17 cellular contexts compared by ENCODE assay signal in genomic region chr16:80592273-80592672, GRCh38. TPM values are rescaled to one million over a fixed set of nuclear protein-coding genes. Genes with fewer than 3 reads are reported as not detected.
DNase-seq lines count a peak whose midpoint lies in the region; ATAC-seq, FAIRE-seq and TF ChIP-seq lines count a peak whose summit lies in the region.
"Had no signal": no experiment of that assay in that cellular context is flagged by ENCODE, and none has a peak within 500 bp of the region (broad histone marks: within the 10 kb centered on the region; RNA-seq: fewer than 3 reads in every experiment).

No MANE protein-coding gene starts in this region.

- no peak overlapping the region for H3K4me2 ChIP-seq in HepG2 (ENCODE audit: low read depth, low read length)

- FAIRE-seq in HepG2 (lab: Jason Lieb, UNC) (no peak), HTR-8/SVneo (lab: Jason Lieb, UNC) (no peak)
- FAIRE-seq: H54 had no signal

- peaks cover 42% of the 10 kb centered on the region for H3K9me3 Mint-ChIP-seq in activated CD4-positive, alpha-beta T cell treated with anti-CD3 and anti-CD28 coated beads, Interleukin-2, amount 10 ng/mL, durations not matched to agents 7 days and 5 days
- peaks cover 60% of the 10 kb centered on the region for H3K9me3 Mint-ChIP-seq in activated T-helper 1 cell treated with anti-CD3 and anti-CD28 coated beads, Interleukin-12 subunit alpha, Interleukin-12 subunit beta, Interleukin-2, Interleukin-4 antibody, amounts not matched to agents 30 ng/mL and 10 ng/mL and 1 ng/mL, durations not matched to agents 14 hours and 24 hours and 36 hours

- H3K9me3 ChIP-seq in liver (ENCODE audit: control insufficient read depth in 4 of 4, low read length in 3 of 4) (no peaks in the 10 kb centered on the region), HepG2 (ENCODE audit: low read length) (peaks cover 8% of the 10 kb centered on the region; the same call in 1 of the 2 replicates)

- no peak overlapping the region for H2AFZ ChIP-seq in HepG2 (ENCODE audit: low read length)
- H2AFZ ChIP-seq: GM23248 had no signal

- no peak for TF ChIP-seq EP300 in HepG2 (IDR thresholded peaks at IDR 0.05; ENCODE audit: low read depth in 2 of 2, low read length in 2 of 2)
- no peak for TF ChIP-seq EP300 in HepG2 (CRISPR knock-in tag; IDR thresholded peaks at IDR 0.05; ENCODE audit: borderline replicate concordance)

- DNase-seq in activated CD4-positive, alpha-beta T cell treated with anti-CD3 and anti-CD28 coated beads, Interleukin-2, amount 10 ng/mL, durations not matched to agents 7 days and 5 days, result no peak
- no peak for DNase-seq in activated CD4-positive, alpha-beta T cell treated with anti-CD3 and anti-CD28 coated beads for 4 hours
- DNase-seq in HepG2 (ENCODE audit: low spot score) (no peak), HTR-8/SVneo (ENCODE audit: insufficient read length, low spot score) (no peak)
- no peak for DNase-seq in activated T-helper 1 cell treated with anti-CD3 and anti-CD28 coated beads, Interleukin-12 subunit alpha, Interleukin-12 subunit beta, Interleukin-2, Interleukin-4 antibody, amounts not matched to agents 30 ng/mL and 10 ng/mL and 1 ng/mL, durations not matched to agents 14 hours and 24 hours and 36 hours (ENCODE audit: low spot score)
- DNase-seq: ACHN; Calu3; CD4-positive, CD25-positive, alpha-beta regulatory T cell; DMS 273 treated with DMSO at 0.1 percent for 48 hours; GM23248 had no signal

- H4K20me1 ChIP-seq in HepG2 (ENCODE audit: insufficient read depth, low read length), result no peaks in the 10 kb centered on the region
- H4K20me1 ChIP-seq: BLaER1 treated with 17β-estradiol and CSF1 and Interleukin-3, amounts not matched to agents 10 nM and 100 nM had no signal

- H3K79me2 ChIP-seq in HepG2 (ENCODE audit: insufficient read depth, low read length), result no peaks in the 10 kb centered on the region

- H3K27ac ChIP-seq in liver (ENCODE audit: low read depth in 1 of 2, low read length in 2 of 2) (no peak overlapping the region), HepG2 (ENCODE audit: extremely low read length, insufficient read depth, low read length) (no peak overlapping the region)
- H3K27ac ChIP-seq: BLaER1 treated with 17β-estradiol and CSF1 and Interleukin-3, amounts not matched to agents 10 nM and 100 nM; GM23248; HL-60 had no signal

- TF ChIP-seq RAD21 in liver (IDR thresholded peaks at IDR 0.05) (peak in 1 of 2 donors; percentile 14), HepG2 (CRISPR knock-in tag; IDR thresholded peaks at IDR 0.05) (no peak)

- H3K27me3 ChIP-seq in liver (ENCODE audit: control insufficient read depth in 4 of 4, insufficient read depth in 4 of 4, low read length in 3 of 4), result no peaks in the 10 kb centered on the region
- no peaks in the 10 kb centered on the region; a peak in 1 of 5 replicates for H3K27me3 ChIP-seq in HepG2 (ENCODE audit: control insufficient read depth in 1 of 2, insufficient read depth in 2 of 2, low read length in 2 of 2)
- H3K27me3 ChIP-seq: BLaER1 treated with 17β-estradiol and CSF1 and Interleukin-3, amounts not matched to agents 10 nM and 100 nM had no signal

- H3K36me3 ChIP-seq in liver (ENCODE audit: control insufficient read depth in 4 of 4, insufficient read depth in 3 of 4, low read depth in 1 of 4, low read length in 3 of 4) (no peaks in the 10 kb centered on the region), HepG2 (replicated peaks in 1 of 2; ENCODE audit: control insufficient read depth in 1 of 2, insufficient read depth in 2 of 2, low read length in 2 of 2) (no peaks in the 10 kb centered on the region)

- intact Hi-C loops in HepG2 (cut with micrococcal nuclease; ENCODE audit: unreplicated experiment), result no loop called here
- intact Hi-C loops in activated T-helper 1 cell treated with anti-CD3 and anti-CD28 coated beads, Interleukin-12 subunit alpha, Interleukin-12 subunit beta, Interleukin-2, Interleukin-4 antibody, amounts not matched to agents 30 ng/mL and 10 ng/mL and 1 ng/mL, durations not matched to agents 14 hours and 24 hours and 36 hours (cut with micrococcal nuclease), result no loop called here

- H3K27me3 Mint-ChIP-seq in activated CD4-positive, alpha-beta T cell treated with anti-CD3 and anti-CD28 coated beads, Interleukin-2, amount 10 ng/mL, durations not matched to agents 7 days and 5 days, result peaks cover 24% of the 10 kb centered on the region
- no peaks in the 10 kb centered on the region for H3K27me3 Mint-ChIP-seq in activated T-helper 1 cell treated with anti-CD3 and anti-CD28 coated beads, Interleukin-12 subunit alpha, Interleukin-12 subunit beta, Interleukin-2, Interleukin-4 antibody, amounts not matched to agents 30 ng/mL and 10 ng/mL and 1 ng/mL, durations not matched to agents 14 hours and 24 hours and 36 hours (ENCODE audit: insufficient read depth)
- H3K27me3 Mint-ChIP-seq: CD4-positive, CD25-positive, alpha-beta regulatory T cell had no signal

- H3K36me3 Mint-ChIP-seq in activated CD4-positive, alpha-beta T cell treated with anti-CD3 and anti-CD28 coated beads, Interleukin-2, amount 10 ng/mL, durations not matched to agents 7 days and 5 days (ENCODE audit: low read depth), result peaks cover 49% of the 10 kb centered on the region
- H3K36me3 Mint-ChIP-seq in activated T-helper 1 cell treated with anti-CD3 and anti-CD28 coated beads, Interleukin-12 subunit alpha, Interleukin-12 subunit beta, Interleukin-2, Interleukin-4 antibody, amounts not matched to agents 30 ng/mL and 10 ng/mL and 1 ng/mL, durations not matched to agents 14 hours and 24 hours and 36 hours (ENCODE audit: low read depth), result peaks cover 53% of the 10 kb centered on the region

- no peak for TF ChIP-seq CTCF in liver (IDR thresholded peaks at IDR 0.05; ENCODE audit: low read depth, low read length, missing input control)
- no peak for TF ChIP-seq CTCF in HepG2 (CRISPR knock-in tag; IDR thresholded peaks at IDR 0.05)

- H3K4me3 ChIP-seq in liver (ENCODE audit: low read depth in 1 of 3, low read length in 3 of 3) (no peak overlapping the region), HepG2 (replicated peaks in 1 of 3; ENCODE audit: insufficient read depth in 1 of 3, low read depth in 2 of 3, low read length in 3 of 3) (no peak overlapping the region)
- H3K4me3 ChIP-seq: BLaER1 treated with 17β-estradiol and CSF1 and Interleukin-3, amounts not matched to agents 10 nM and 100 nM; GM23248 had no signal

- WGBS in liver, result 69% methylated on average over 2 of the region's 2 CpGs
- 46% methylated on average over 2 of the region's 2 CpGs for WGBS in HepG2 (ENCODE audit: low lambda C conversion rate)

- H3K4me1 ChIP-seq in liver (ENCODE audit: control insufficient read depth in 4 of 4, insufficient read depth in 4 of 4, low read length in 3 of 4), result no peaks in the 10 kb centered on the region
- no peaks in the 10 kb centered on the region for H3K4me1 ChIP-seq in HepG2 (ENCODE audit: insufficient read depth, low read length)

- in situ Hi-C loops in HepG2 (cut with HindIII; ENCODE audit: extremely low pct_ligation_motif_present, low pct_unique_long_range_greater_than_20kb), result no loop called here

- H3K4me1 Mint-ChIP-seq in activated CD4-positive, alpha-beta T cell treated with anti-CD3 and anti-CD28 coated beads, Interleukin-2, amount 10 ng/mL, durations not matched to agents 7 days and 5 days, result peaks cover 38% of the 10 kb centered on the region
- peaks cover 56% of the 10 kb centered on the region for H3K4me1 Mint-ChIP-seq in activated T-helper 1 cell treated with anti-CD3 and anti-CD28 coated beads, Interleukin-12 subunit alpha, Interleukin-12 subunit beta, Interleukin-2, Interleukin-4 antibody, amounts not matched to agents 30 ng/mL and 10 ng/mL and 1 ng/mL, durations not matched to agents 14 hours and 24 hours and 36 hours (ENCODE audit: low read depth)

- peak overlapping the region; percentile 3 for H3K4me3 Mint-ChIP-seq in activated CD4-positive, alpha-beta T cell treated with anti-CD3 and anti-CD28 coated beads, Interleukin-2, amount 10 ng/mL, durations not matched to agents 7 days and 5 days
- H3K4me3 Mint-ChIP-seq in activated T-helper 1 cell treated with anti-CD3 and anti-CD28 coated beads, Interleukin-12 subunit alpha, Interleukin-12 subunit beta, Interleukin-2, Interleukin-4 antibody, amounts not matched to agents 30 ng/mL and 10 ng/mL and 1 ng/mL, durations not matched to agents 14 hours and 24 hours and 36 hours, result peak overlapping the region; percentile 12

- POLR2A ChIA-PET in activated CD4-positive, alpha-beta T cell treated with anti-CD3 and anti-CD28 coated beads, Interleukin-2, amount 10 ng/mL, durations not matched to agents 7 days and 5 days (lab: Charles Lee), result no interaction called here
- POLR2A ChIA-PET in HepG2 (lab: Yijun Ruan, JAX), result no interaction called here

- H3K27ac Mint-ChIP-seq in activated CD4-positive, alpha-beta T cell treated with anti-CD3 and anti-CD28 coated beads, Interleukin-2, amount 10 ng/mL, durations not matched to agents 7 days and 5 days, result peak overlapping the region; percentile 82
- no peak overlapping the region for H3K27ac Mint-ChIP-seq in activated T-helper 1 cell treated with anti-CD3 and anti-CD28 coated beads, Interleukin-12 subunit alpha, Interleukin-12 subunit beta, Interleukin-2, Interleukin-4 antibody, amounts not matched to agents 30 ng/mL and 10 ng/mL and 1 ng/mL, durations not matched to agents 14 hours and 24 hours and 36 hours

- BruUV-seq in HepG2 (replicated peaks; lab: Mats Ljungman, UMichigan), result no TSS peak

- ATAC-seq in HepG2, result no peak
- ATAC-seq in GM19452 (IDR thresholded peaks at IDR 0.05; ENCODE audit: unreplicated experiment), result no peak

- no peak for TF ChIP-seq POLR2A in HepG2 (IDR thresholded peaks at IDR 0.05; ENCODE audit: insufficient read depth in 1 of 2, low read depth in 2 of 2, low read length in 2 of 2)

- CTCF ChIA-PET in activated CD4-positive, alpha-beta T cell treated with anti-CD3 and anti-CD28 coated beads, Interleukin-2, amount 10 ng/mL, durations not matched to agents 7 days and 5 days (lab: Charles Lee), result interaction anchor here (1.3 kb wide), 1 partner anchor 65 kb away, joined by 3 read pairs; no protein-coding TSS in a partner anchor
- CTCF ChIA-PET in HepG2 (lab: Yijun Ruan, JAX; ENCODE audit: low intra/inter-chr PET ratio, low total read pairs), result no interaction called here

- H3K9ac ChIP-seq in liver (ENCODE audit: low read depth in 1 of 2, low read length in 2 of 2) (no peak overlapping the region), HepG2 (ENCODE audit: insufficient read depth, low read depth, low read length) (no peak overlapping the region)
- H3K9ac ChIP-seq: BLaER1 treated with 17β-estradiol and CSF1 and Interleukin-3, amounts not matched to agents 10 nM and 100 nM; GM23248 had no signal

RNA-seq across cellular contexts. Expression of gene DYNLRB2, which starts 51.5 kb away (rescaled TPM):
- total RNA-seq in activated CD4-positive, alpha-beta T cell treated with anti-CD3 and anti-CD28 coated beads, Interleukin-2, amount 10 ng/mL, durations not matched to agents 7 days and 5 days, result under 1 TPM in 1 of 2 experiments, not detected in 1; 0.62 TPM
- total RNA-seq in liver, result not detected
- polyA plus RNA-seq in liver, result under 1 TPM; 0.58 to 0.92 TPM
- total RNA-seq in HepG2 (2016; rRNA removed; fragmentation: Illumina TruSeq; extraction: Trizol), result not detected in 2 replicates
- not detected in 2 replicates for total RNA-seq in HepG2 (2016; cell fraction: cytosol; rRNA removed; fragmentation: Illumina TruSeq; extraction: Trizol; ENCODE audit: low read depth)
- not detected in 2 replicates for total RNA-seq in HepG2 (2016; cell fraction: insoluble cytoplasmic fraction; rRNA removed; fragmentation: Illumina TruSeq; extraction: Trizol)
- not detected in 2 replicates for total RNA-seq in HepG2 (2016; cell fraction: membrane; rRNA removed; fragmentation: Illumina TruSeq; extraction: Trizol)
- total RNA-seq in HepG2 (2016; cell fraction: nucleus; rRNA removed; fragmentation: Illumina TruSeq; extraction: Trizol), result not detected in 2 replicates
- polyA plus RNA-seq in HepG2 (2011; rRNA removed), result not detected in 2 replicates
- polyA plus RNA-seq in HepG2 (2011; cell fraction: cytosol; rRNA removed), result not detected in 2 replicates
- polyA plus RNA-seq in HepG2 (2011; cell fraction: nucleus; rRNA removed), result not detected in 2 replicates
- not detected in 2 replicates for polyA plus RNA-seq in HepG2 (2012)
- polyA plus RNA-seq in HepG2 (2016; cell fraction: cytosol; fragmentation: Illumina TruSeq; extraction: Trizol; ENCODE audit: low read depth), result not detected in 2 replicates
- not detected in 2 replicates for polyA plus RNA-seq in HepG2 (2016; cell fraction: insoluble cytoplasmic fraction; fragmentation: Illumina TruSeq; extraction: Trizol; ENCODE audit: low read depth)
- polyA plus RNA-seq in HepG2 (2016; cell fraction: membrane; fragmentation: Illumina TruSeq; extraction: Trizol; ENCODE audit: low read depth), result not detected in 2 replicates
- not detected in 2 replicates for polyA plus RNA-seq in HepG2 (2016; cell fraction: nucleus; fragmentation: Illumina TruSeq; extraction: Trizol; ENCODE audit: insufficient read depth, low read depth)
- 0.65 TPM in 1 of 2 replicates, not detected in the other for polyA minus RNA-seq in HepG2 (2011; rRNA and poly(A)+ RNA removed; ENCODE audit: low replicate concordance)
- not detected in 2 replicates for polyA minus RNA-seq in HepG2 (2011; cell fraction: cytosol; rRNA and poly(A)+ RNA removed)
- polyA minus RNA-seq in HepG2 (2011; cell fraction: nucleus; rRNA and poly(A)+ RNA removed), result not detected in 2 replicates
- not detected in 2 replicates for total RNA-seq in activated T-helper 1 cell treated with anti-CD3 and anti-CD28 coated beads, Interleukin-12 subunit alpha, Interleukin-12 subunit beta, Interleukin-2, Interleukin-4 antibody, amounts not matched to agents 30 ng/mL and 10 ng/mL and 1 ng/mL, durations not matched to agents 14 hours and 24 hours and 36 hours
- total RNA-seq: A172; Calu3; CD4-positive, CD25-positive, alpha-beta regulatory T cell; Daoy; GM23248 had no signal
- polyA plus RNA-seq: GM23248 had no signal
